ENCODE assay signal across 17 cellular contexts in genomic region chr15:88861621-88862020, GRCh38. TPM values are rescaled to one million over a fixed set of nuclear protein-coding genes. Genes with fewer than 3 reads are reported as not detected.
DNase-seq lines count a peak whose midpoint lies in the region; ATAC-seq and TF ChIP-seq lines count a peak whose summit lies in the region.
"Had no signal": no experiment of that assay in that cellular context is flagged by ENCODE, and none has a peak within 500 bp of the region (broad histone marks: within the 10 kb centered on the region; RNA-seq: fewer than 3 reads in every experiment).

No MANE protein-coding gene starts in this region.

- intact Hi-C loops in natural killer cell (cut with micrococcal nuclease): no loop called here

- H3K36me3 Mint-ChIP-seq in natural killer cell treated with Interleukin-12 subunit alpha and Interleukin-12 subunit beta and Interleukin-15 and Interleukin-18, amount 100 ng/mL, for 72 hours: no peaks in the 10 kb centered on the region
- no peaks in the 10 kb centered on the region for H3K36me3 Mint-ChIP-seq in natural killer cell
- no peaks in the 10 kb centered on the region for H3K36me3 Mint-ChIP-seq in neural crest cell (ENCODE audit: low read depth)
- H3K36me3 Mint-ChIP-seq in mesothelial cell of epicardium: no peaks in the 10 kb centered on the region
- H3K36me3 Mint-ChIP-seq: CD8-positive, alpha-beta T cell had no signal

- TF ChIP-seq CTCF in natural killer cell (IDR thresholded peaks at IDR 0.05) (no peak), neural crest cell (conservative IDR thresholded peaks at IDR 0.05) (no peak), mesothelial cell of epicardium (IDR thresholded peaks at IDR 0.05; ENCODE audit: unreplicated experiment) (no peak)

- peak; percentile 16 for DNase-seq in natural killer cell treated with Interleukin-12 subunit alpha and Interleukin-12 subunit beta and Interleukin-15 and Interleukin-18, amount 100 ng/mL, for 72 hours (ENCODE audit: low spot score)
- DNase-seq in natural killer cell (no peak), left kidney (ENCODE audit: low read depth, low spot score) (peak; percentile 78), neural crest cell (ENCODE audit: low read depth, low spot score) (no peak), mesothelial cell of epicardium (ENCODE audit: low spot score in 2 of 2, unreplicated experiment in 2 of 2) (no peak)
- no peak for DNase-seq in activated naive CD4-positive, alpha-beta T cell treated with anti-CD3 and anti-CD28 coated beads, Interleukin-2, amount 50 U/mL, for 16 hours
- DNase-seq: AML-193; Caco-2; Calu3; CD4-positive, alpha-beta T cell; CD8-positive, alpha-beta T cell; DMS79 treated with DMSO at 0.1 percent for 48 hours; GF-D8 had no signal

- no peaks in the 10 kb centered on the region for H3K9me3 Mint-ChIP-seq in natural killer cell treated with Interleukin-12 subunit alpha and Interleukin-12 subunit beta and Interleukin-15 and Interleukin-18, amount 100 ng/mL, for 72 hours
- H3K9me3 Mint-ChIP-seq in natural killer cell: no peaks in the 10 kb centered on the region
- H3K9me3 Mint-ChIP-seq in neural crest cell: no peaks in the 10 kb centered on the region
- H3K9me3 Mint-ChIP-seq in mesothelial cell of epicardium: peaks cover 4% of the 10 kb centered on the region
- H3K9me3 Mint-ChIP-seq: CD4-positive, alpha-beta T cell; CD8-positive, alpha-beta T cell had no signal

- H3K4me1 Mint-ChIP-seq in natural killer cell treated with Interleukin-12 subunit alpha and Interleukin-12 subunit beta and Interleukin-15 and Interleukin-18, amount 100 ng/mL, for 72 hours (ENCODE audit: low read depth in 2 of 2): no peaks in the 10 kb centered on the region
- H3K4me1 Mint-ChIP-seq in natural killer cell: no peaks in the 10 kb centered on the region
- no peaks in the 10 kb centered on the region for H3K4me1 Mint-ChIP-seq in neural crest cell
- no peaks in the 10 kb centered on the region for H3K4me1 Mint-ChIP-seq in mesothelial cell of epicardium
- H3K4me1 Mint-ChIP-seq: B cell had no signal

- no peak overlapping the region for H3K27ac Mint-ChIP-seq in natural killer cell treated with Interleukin-12 subunit alpha and Interleukin-12 subunit beta and Interleukin-15 and Interleukin-18, amount 100 ng/mL, for 72 hours
- H3K27ac Mint-ChIP-seq in natural killer cell: no peak overlapping the region
- peak overlapping the region; percentile 62 for H3K27ac Mint-ChIP-seq in neural crest cell (ENCODE audit: unreplicated experiment)
- no peak overlapping the region for H3K27ac Mint-ChIP-seq in mesothelial cell of epicardium
- H3K27ac Mint-ChIP-seq: B cell; CD4-positive, alpha-beta T cell; CD8-positive, alpha-beta T cell had no signal

- no peak overlapping the region for H3K4me3 Mint-ChIP-seq in natural killer cell treated with Interleukin-12 subunit alpha and Interleukin-12 subunit beta and Interleukin-15 and Interleukin-18, amount 100 ng/mL, for 72 hours
- no peak overlapping the region for H3K4me3 Mint-ChIP-seq in natural killer cell
- no peak overlapping the region for H3K4me3 Mint-ChIP-seq in neural crest cell
- H3K4me3 Mint-ChIP-seq in mesothelial cell of epicardium: no peak overlapping the region
- H3K4me3 Mint-ChIP-seq: B cell; CD4-positive, alpha-beta T cell; CD8-positive, alpha-beta T cell had no signal

- H3K27me3 Mint-ChIP-seq in natural killer cell treated with Interleukin-12 subunit alpha and Interleukin-12 subunit beta and Interleukin-15 and Interleukin-18, amount 100 ng/mL, for 72 hours: peaks cover 5 to 13% of the 10 kb centered on the region in 2 donors
- H3K27me3 Mint-ChIP-seq in natural killer cell (ENCODE audit: low read depth in 2 of 2) (peaks cover 0 to 9% of the 10 kb centered on the region in 2 donors), neural crest cell (ENCODE audit: low read depth) (peaks cover 2% of the 10 kb centered on the region), mesothelial cell of epicardium (ENCODE audit: low read depth) (peaks cover 33% of the 10 kb centered on the region)
- H3K27me3 Mint-ChIP-seq: CD4-positive, alpha-beta T cell had no signal

- no peak for ATAC-seq in natural killer cell treated with Interleukin-12 subunit alpha and Interleukin-12 subunit beta and Interleukin-15 and Interleukin-18, amount 100 ng/mL, for 72 hours
- ATAC-seq in natural killer cell: no peak
- ATAC-seq in GM21423 (IDR thresholded peaks at IDR 0.05; ENCODE audit: unreplicated experiment): no peak
- ATAC-seq: A549; CD8-positive, alpha-beta T cell had no signal

RNA-seq across cellular contexts. Expression of gene HAPLN3, which starts 33.7 kb away (rescaled TPM):
- 100 to 1,000 TPM; 138 to 203 TPM for total RNA-seq in natural killer cell treated with Interleukin-12 subunit alpha and Interleukin-12 subunit beta and Interleukin-15 and Interleukin-18, amount 100 ng/mL, for 72 hours
- 10 to 100 TPM; 10.1 to 10.8 (median 10.4) TPM for total RNA-seq in natural killer cell
- total RNA-seq in neural crest cell: 2.4 and 2.9 TPM in 2 replicates
- 3.5 to 3.9 TPM (median 3.9 TPM) in 3 replicates for total RNA-seq in mesothelial cell of epicardium

RNA-seq across cellular contexts. Expression of gene MFGE8, which starts 51.6 kb away (rescaled TPM):
- total RNA-seq in natural killer cell treated with Interleukin-12 subunit alpha and Interleukin-12 subunit beta and Interleukin-15 and Interleukin-18, amount 100 ng/mL, for 72 hours: 10 to 100 TPM; 10.9 to 46.2 TPM
- total RNA-seq in natural killer cell (100 to 1,000 TPM in 1 of 3 donors, 10 to 100 TPM in 2; 39.0 to 110 (median 72.5) TPM), neural crest cell (104 and 113 TPM in 2 replicates), mesothelial cell of epicardium (176 to 182 TPM (median 181 TPM) in 3 replicates)

RNA-seq across cellular contexts. Expression of gene ACAN, which starts 58.4 kb away (rescaled TPM):
- total RNA-seq in natural killer cell treated with Interleukin-12 subunit alpha and Interleukin-12 subunit beta and Interleukin-15 and Interleukin-18, amount 100 ng/mL, for 72 hours: under 1 TPM in 1 of 2 donors, not detected in 1; 0.05 TPM
- total RNA-seq in natural killer cell (not detected), neural crest cell (0.30 and 0.54 TPM in 2 replicates), mesothelial cell of epicardium (0.07 to 0.13 TPM (median 0.09 TPM) in 3 replicates)
- total RNA-seq: A172; B cell; Caco-2; Calu3; CD4-positive, alpha-beta T cell; CD8-positive, alpha-beta T cell had no signal

Comparison
In these comparisons a context has a peak if more than half of its experiments do, and no peak if none do; other contexts are left out.
1. DNase-seq: peak in natural killer cell treated with Interleukin-12 subunit alpha and Interleukin-12 subunit beta and Interleukin-15 and Interleukin-18, amount 100 ng/mL, for 72 hours (single experiment) and left kidney (single experiment); none in natural killer cell (single experiment), neural crest cell (single experiment), mesothelial cell of epicardium (0 of 2) and activated naive CD4-positive, alpha-beta T cell treated with anti-CD3 and anti-CD28 coated beads, Interleukin-2, amount 50 U/mL, for 16 hours (single experiment).
2. RNA of gene HAPLN3, which starts 33.7 kb away (total RNA-seq): 138 to 203 TPM in natural killer cell treated with Interleukin-12 subunit alpha and Interleukin-12 subunit beta and Interleukin-15 and Interleukin-18, amount 100 ng/mL, for 72 hours; 10.1 to 10.8 TPM in natural killer cell, 3.5 to 3.9 TPM in mesothelial cell of epicardium and 2.4 to 2.9 TPM in neural crest cell; every median in the first group is over 10 times any median in the second.